In the genomic region with DNA sequence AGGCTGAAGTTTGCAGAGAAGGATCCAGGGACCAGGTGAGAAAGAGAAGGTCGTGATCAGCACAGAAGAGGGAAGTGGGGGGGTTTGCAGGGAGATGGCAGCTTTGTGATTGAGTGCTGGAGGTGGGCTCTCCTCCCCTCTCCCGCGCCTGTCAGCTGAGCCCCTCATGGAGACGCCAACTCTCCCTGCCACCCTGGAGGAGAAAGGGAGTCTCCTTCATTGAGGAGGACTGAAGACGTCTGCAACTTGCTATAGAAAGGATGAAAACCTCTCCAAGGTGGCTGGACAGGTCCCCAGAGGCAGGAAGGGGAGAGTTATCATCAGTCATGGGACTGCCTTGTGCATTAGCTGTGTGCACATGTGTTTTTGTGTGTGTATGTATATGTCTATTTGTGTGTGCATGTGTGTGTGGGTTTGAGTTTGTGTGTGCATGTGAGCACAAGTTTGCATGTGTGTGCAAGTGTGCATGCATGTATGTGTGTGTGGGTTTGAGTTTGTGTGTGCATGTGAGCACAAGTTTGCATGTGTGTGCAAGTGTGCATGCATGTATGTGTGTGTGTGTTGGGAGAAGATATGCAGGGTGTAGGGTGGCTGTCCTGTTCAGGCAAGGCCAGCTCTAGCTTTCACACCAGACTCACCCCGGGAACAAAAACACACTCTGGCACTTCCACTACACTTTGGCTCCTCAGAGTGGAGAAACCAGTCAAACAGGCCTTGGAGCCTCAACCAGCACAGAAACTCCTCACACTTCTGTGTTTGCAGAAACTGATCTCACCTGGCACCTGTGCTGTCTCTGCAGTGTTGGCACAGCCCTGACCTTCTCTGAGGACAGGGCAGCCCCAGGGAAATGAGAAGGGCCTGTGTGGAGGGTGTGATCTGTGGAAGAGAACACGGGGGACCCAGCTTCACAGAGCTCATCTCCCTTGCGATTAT, we compare ENCODE assay signal across 16 cellular contexts. TPM values are rescaled to one million over a fixed set of nuclear protein-coding genes. Genes with fewer than 3 reads are reported as not detected.
A peak's percentile ranks its signal among the peaks of the same experiment; 100 is the strongest.
DNase-seq lines count a peak whose midpoint lies in the region; ATAC-seq and TF ChIP-seq lines count a peak whose summit lies in the region.
"Had no signal": no experiment of that assay in that cellular context is flagged by ENCODE, and none has a peak within 500 bp of the region (broad histone marks: within the 10 kb centered on the region; RNA-seq: fewer than 3 reads in every experiment).

No MANE protein-coding gene starts in this region.

- H3K4me1 Mint-ChIP-seq in osteocyte (ENCODE audit: unreplicated experiment) (peaks cover 2% of the 10 kb centered on the region), endothelial cell (ENCODE audit: unreplicated experiment) (peaks cover 18% of the 10 kb centered on the region)
- H3K4me1 Mint-ChIP-seq in activated T-helper 17 cell treated with anti-CD3 and anti-CD28 coated beads, Interleukin-2, amount 50 U/mL, for 72 hours = no peaks in the 10 kb centered on the region

- H3K4me3 ChIP-seq in HEK293 (ENCODE audit: low read depth, low read length) (no peak overlapping the region), RWPE2 (ENCODE audit: severe bottlenecking) (no peak overlapping the region), lower lobe of right lung (no peak overlapping the region)
- H3K4me3 ChIP-seq: SJSA1 had no signal

- no peak overlapping the region for H3K27ac Mint-ChIP-seq in osteocyte (ENCODE audit: unreplicated experiment)
- no peak overlapping the region for H3K27ac Mint-ChIP-seq in activated T-helper 17 cell treated with anti-CD3 and anti-CD28 coated beads, Interleukin-2, amount 50 U/mL, for 72 hours
- H3K27ac Mint-ChIP-seq in endothelial cell (ENCODE audit: unreplicated experiment) = no peak overlapping the region

- H3K27me3 Mint-ChIP-seq in osteocyte (ENCODE audit: unreplicated experiment) (peaks cover 40% of the 10 kb centered on the region), endothelial cell (ENCODE audit: unreplicated experiment) (peaks cover 5% of the 10 kb centered on the region)
- peaks cover 18% of the 10 kb centered on the region for H3K27me3 Mint-ChIP-seq in activated T-helper 17 cell treated with anti-CD3 and anti-CD28 coated beads, Interleukin-2, amount 50 U/mL, for 72 hours

- POLR2A ChIA-PET in HEK293 (lab: Yijun Ruan, JAX) = no interaction called here

- DNase-seq in RWPE2 (ENCODE audit: low spot score) (peak; percentile 19), lower lobe of right lung (no peak), osteocyte (ENCODE audit: extremely low spot score, unreplicated experiment) (no peak), endothelial cell (ENCODE audit: low spot score) (no peak), NCI-H1092 treated with DMSO at 0.1 percent for 48 hours (lab: John Stamatoyannopoulos, UW) (no peak)
- DNase-seq: activated T-cell treated with anti-CD3 and anti-CD28 coated beads, Interleukin-2, amount 50 U/mL, for 1 hour; effector CD8-positive, alpha-beta T cell; stimulated activated CD8-positive, alpha-beta memory T cell treated with anti-CD3 and anti-CD28 coated beads, Interleukin-4, amount 100 ng/mL, for 48 hours; WERI-Rb-1 had no signal

- CTCF ChIA-PET in HEK293 (lab: Yijun Ruan, JAX) = no interaction called here

- H3K36me3 Mint-ChIP-seq in osteocyte (ENCODE audit: unreplicated experiment) = no peaks in the 10 kb centered on the region
- H3K36me3 Mint-ChIP-seq in activated T-helper 17 cell treated with anti-CD3 and anti-CD28 coated beads, Interleukin-2, amount 50 U/mL, for 72 hours (ENCODE audit: low read depth) = no peaks in the 10 kb centered on the region
- H3K36me3 Mint-ChIP-seq in endothelial cell (ENCODE audit: low read depth, unreplicated experiment) = no peaks in the 10 kb centered on the region

- H3K9me3 Mint-ChIP-seq in osteocyte (ENCODE audit: unreplicated experiment) (no peaks in the 10 kb centered on the region), endothelial cell (ENCODE audit: unreplicated experiment) (no peaks in the 10 kb centered on the region)
- no peaks in the 10 kb centered on the region for H3K9me3 Mint-ChIP-seq in activated T-helper 17 cell treated with anti-CD3 and anti-CD28 coated beads, Interleukin-2, amount 50 U/mL, for 72 hours

- peak overlapping the region; percentile 50 for H3K27ac ChIP-seq in 22Rv1
- H3K27ac ChIP-seq in HEK293 (ENCODE audit: extremely low read depth, low read depth, low read length) = no peak overlapping the region
- H3K27ac ChIP-seq in RWPE2 (ENCODE audit: poor library complexity, severe bottlenecking) = no peak overlapping the region
- peak overlapping the region; percentile 18 for H3K27ac ChIP-seq in lower lobe of right lung
- H3K27ac ChIP-seq: SJSA1, WERI-Rb-1 had no signal

- no peaks in the 10 kb centered on the region for H3K4me1 ChIP-seq in HEK293 (ENCODE audit: control insufficient read depth, insufficient read depth, low read length)
- peaks cover 7% of the 10 kb centered on the region for H3K4me1 ChIP-seq in RWPE2 (ENCODE audit: insufficient read depth, poor library complexity, severe bottlenecking)
- peaks cover 23% of the 10 kb centered on the region for H3K4me1 ChIP-seq in lower lobe of right lung
- H3K4me1 ChIP-seq: SJSA1 had no signal

- H3K4me3 Mint-ChIP-seq in osteocyte (ENCODE audit: unreplicated experiment) (no peak overlapping the region), endothelial cell (ENCODE audit: unreplicated experiment) (no peak overlapping the region)
- no peak overlapping the region for H3K4me3 Mint-ChIP-seq in activated T-helper 17 cell treated with anti-CD3 and anti-CD28 coated beads, Interleukin-2, amount 50 U/mL, for 72 hours

- intact Hi-C loops in lower lobe of right lung (cut with DNase I) = no loop called here

- H3K9me3 ChIP-seq in HEK293 (ENCODE audit: control insufficient read depth, insufficient read depth, low read depth, low read length) = no peaks in the 10 kb centered on the region
- H3K9me3 ChIP-seq in RWPE2 (ENCODE audit: severe bottlenecking) = no peaks in the 10 kb centered on the region
- H3K9me3 ChIP-seq in lower lobe of right lung = no peaks in the 10 kb centered on the region
- H3K9me3 ChIP-seq: SJSA1 had no signal

- no peak for TF ChIP-seq CTCF in 22Rv1 (IDR thresholded peaks at IDR 0.05)
- TF ChIP-seq CTCF in HEK293 (tag by site-specific recombination; IDR thresholded peaks at IDR 0.05) = no peak
- TF ChIP-seq CTCF in RWPE2 (IDR thresholded peaks at IDR 0.05; ENCODE audit: poor library complexity, severe bottlenecking) = no peak
- no peak for TF ChIP-seq CTCF in lower lobe of right lung (IDR thresholded peaks at IDR 0.05)
- TF ChIP-seq CTCF in osteocyte (IDR thresholded peaks at IDR 0.05) = no peak
- no peak for TF ChIP-seq CTCF in endothelial cell (IDR thresholded peaks at IDR 0.05; ENCODE audit: unreplicated experiment)

- H3K36me3 ChIP-seq in HEK293 (ENCODE audit: control insufficient read depth in 2 of 2, insufficient read depth in 1 of 2, low read length in 2 of 2) (no peaks in the 10 kb centered on the region), RWPE2 (ENCODE audit: low read depth) (no peaks in the 10 kb centered on the region), lower lobe of right lung (no peaks in the 10 kb centered on the region)
- H3K36me3 ChIP-seq: SJSA1, WERI-Rb-1 had no signal

- H3K27me3 ChIP-seq in RWPE2 (ENCODE audit: insufficient read depth, poor library complexity, severe bottlenecking) (no peaks in the 10 kb centered on the region), lower lobe of right lung (ENCODE audit: low read depth) (no peaks in the 10 kb centered on the region)

- ATAC-seq in RWPE2 (ENCODE audit: low read depth) = peak; percentile 64
- peak; percentile 81 to 91 for ATAC-seq in lower lobe of right lung
- ATAC-seq in activated T-helper 17 cell treated with anti-CD3 and anti-CD28 coated beads, Interleukin-2, amount 50 U/mL, for 72 hours (replicated peaks) = no peak

TF ChIP-seq in HEK293, 187 proteins besides CTCF, POLR2A, EP300 and RAD21:
- no peak for TF ChIP-seq KLF7 (tag by site-specific recombination; IDR thresholded peaks at IDR 0.05; ENCODE audit: borderline replicate concordance)
- TF ChIP-seq, protein P1, sequence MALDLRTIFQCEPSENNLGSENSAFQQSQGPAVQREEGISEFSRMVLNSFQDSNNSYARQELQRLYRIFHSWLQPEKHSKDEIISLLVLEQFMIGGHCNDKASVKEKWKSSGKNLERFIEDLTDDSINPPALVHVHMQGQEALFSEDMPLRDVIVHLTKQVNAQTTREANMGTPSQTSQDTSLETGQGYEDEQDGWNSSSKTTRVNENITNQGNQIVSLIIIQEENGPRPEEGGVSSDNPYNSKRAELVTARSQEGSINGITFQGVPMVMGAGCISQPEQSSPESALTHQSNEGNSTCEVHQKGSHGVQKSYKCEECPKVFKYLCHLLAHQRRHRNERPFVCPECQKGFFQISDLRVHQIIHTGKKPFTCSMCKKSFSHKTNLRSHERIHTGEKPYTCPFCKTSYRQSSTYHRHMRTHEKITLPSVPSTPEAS (tag by site-specific recombination; IDR thresholded peaks at IDR 0.05) = peak; percentile 80
TF ChIP-seq in HEK293: peak in this region for 1.

RNA-seq across cellular contexts. Expression of a gene that starts 3.8 kb away (rescaled TPM):
- total RNA-seq in lower lobe of right lung (not detected), osteocyte (not detected in 2 replicates), endothelial cell (ENCODE audit: unreplicated experiment) (not detected)
- not detected for total RNA-seq in activated T-helper 17 cell treated with anti-CD3 and anti-CD28 coated beads, Interleukin-2, amount 50 U/mL, for 72 hours
- total RNA-seq: astrocyte, NCI-H460, omental fat pad, SJSA1 had no signal

RNA-seq across cellular contexts. Expression of a gene that starts 21.6 kb away (rescaled TPM):
- total RNA-seq in lower lobe of right lung (not detected), osteocyte (not detected in 2 replicates), endothelial cell (ENCODE audit: unreplicated experiment) (not detected)
- total RNA-seq in activated T-helper 17 cell treated with anti-CD3 and anti-CD28 coated beads, Interleukin-2, amount 50 U/mL, for 72 hours = not detected
- total RNA-seq: astrocyte, NCI-H460, omental fat pad, SJSA1 had no signal

Comparison
In these comparisons a context has a peak if more than half of its experiments do, and no peak if none do; other contexts are left out.
1. H3K27ac ChIP-seq: peak in 22Rv1 (single experiment) and lower lobe of right lung (single experiment); none in HEK293 (single experiment) and RWPE2 (single experiment).